ENCODE assay signal across 1 cellular context in genomic region chr2:55232084-55232862, GRCh38.
TF ChIP-seq lines count a peak whose summit lies in the region.

CLHC1 (minus strand) TSS chr2:55232293; CDS start chr2:55222411, 9,882 bp downstream.
RPS27A (plus strand) TSS chr2:55232688; CDS start chr2:55232825, 137 bp downstream.

TF ChIP-seq in K562, 482 proteins besides CTCF, POLR2A, EP300 and RAD21 (continued from another document and continues in another):
- TF ChIP-seq ARID4B (CRISPR knock-in tag; IDR thresholded peaks at IDR 0.05) (no peak; the same call in none of the 2 replicates), SNRNP70 (optimal IDR thresholded peaks at IDR 0.05; ENCODE audit: low read depth, low read length) (no peak), FOXK1 (CRISPR knock-in tag; IDR thresholded peaks at IDR 0.05; ENCODE audit: borderline replicate concordance) (peak; percentile 45; the same call in 1 of the 2 replicates), ZNF347 (CRISPR knock-in tag; IDR thresholded peaks at IDR 0.05; ENCODE audit: low read depth) (no peak), LCOR (CRISPR knock-in tag; IDR thresholded peaks at IDR 0.05) (peak; percentile 85), GATA2 (CRISPR knock-in tag; IDR thresholded peaks at IDR 0.05) (peak; percentile 59; the same call in 1 of the 2 replicates), TEAD4 (IDR thresholded peaks at IDR 0.05; ENCODE audit: low read length) (no peak), TEAD4 (CRISPR knock-in tag; IDR thresholded peaks at IDR 0.05; ENCODE audit: borderline replicate concordance) (no peak), ZBTB17 (CRISPR knock-in tag; IDR thresholded peaks at IDR 0.05) (no peak), HMG20A (CRISPR knock-in tag; conservative IDR thresholded peaks at IDR 0.05) (no peak), ARHGAP35 (IDR thresholded peaks at IDR 0.05; ENCODE audit: partially characterized antibody) (no peak), VEZF1 (CRISPR knock-in tag; IDR thresholded peaks at IDR 0.05) (peak; percentile 85), NFIC (IDR thresholded peaks at IDR 0.05) (peak; percentile 50; the same call in 1 of the 2 replicates), CREB5 (CRISPR knock-in tag; IDR thresholded peaks at IDR 0.05) (no peak), GTF2A2 (tag; IDR thresholded peaks at IDR 0.05) (no peak), MAFF (IDR thresholded peaks at IDR 0.05; ENCODE audit: low read length) (no peak), MXI1 (IDR thresholded peaks at IDR 0.05; ENCODE audit: low read depth, low read length) (peak; percentile 75), CBX3 (IDR thresholded peaks at IDR 0.05; ENCODE audit: borderline replicate concordance in 1 of 2, low read length in 2 of 2) (peak in 1 of 2 experiments; percentile 57; a peak in 1 of 3 replicates), ETV5 (CRISPR knock-in tag; IDR thresholded peaks at IDR 0.05; ENCODE audit: low read depth) (peak; percentile 56; the same call in 1 of the 2 replicates), ZNF146 (CRISPR knock-in tag; IDR thresholded peaks at IDR 0.05; ENCODE audit: unreplicated experiment) (no peak), PTBP1 (IDR thresholded peaks at IDR 0.05; ENCODE audit: low read depth, low read length) (no peak), DDX20 (tag; IDR thresholded peaks at IDR 0.05; ENCODE audit: low read depth) (no peak), ZZZ3 (IDR thresholded peaks at IDR 0.05) (peak; percentile 41; the same call in 1 of the 2 replicates), STAT5A (IDR thresholded peaks at IDR 0.05; ENCODE audit: borderline replicate concordance, low read length) (no peak; the same call in 1 of the 2 replicates), SNIP1 (IDR thresholded peaks at IDR 0.05; ENCODE audit: low read depth) (no peak), HDAC1 (IDR thresholded peaks at IDR 0.05) (peak in 1 of 2 experiments; percentile 80; a peak in 2 of 4 replicates), CREB3 (tag; conservative IDR thresholded peaks at IDR 0.05; ENCODE audit: low read depth) (peak; percentile 73; the same call in 1 of the 2 replicates), ZBTB8A (IDR thresholded peaks at IDR 0.05; ENCODE audit: partially characterized antibody) (no peak), ZBTB7A (IDR thresholded peaks at IDR 0.05; ENCODE audit: borderline replicate concordance, control insufficient read depth, low read depth, low read length) (peak; percentile 55; the same call in 1 of the 2 replicates), RBM25 (IDR thresholded peaks at IDR 0.05; ENCODE audit: low read depth, low read length, severe bottlenecking) (peak; percentile 20), MYC (IDR thresholded peaks at IDR 0.05; ENCODE audit: low read depth, low read length) (peak; percentile 84), MYC (CRISPR knock-in tag; IDR thresholded peaks at IDR 0.05; ENCODE audit: borderline replicate concordance, low read depth) (no peak; the same call in 1 of the 2 replicates), NFATC3 (IDR thresholded peaks at IDR 0.05) (peak; percentile 56; the same call in 1 of the 2 replicates), ZBTB1 (CRISPR knock-in tag; IDR thresholded peaks at IDR 0.05; ENCODE audit: borderline replicate concordance, low read depth) (no peak), ZNF212 (CRISPR knock-in tag; IDR thresholded peaks at IDR 0.05) (no peak), ZNF175 (CRISPR knock-in tag; IDR thresholded peaks at IDR 0.05; ENCODE audit: low read depth) (0 out of 2 replicates have a peak, but pooled peaks have one; percentile 15), HCFC1 (IDR thresholded peaks at IDR 0.05; ENCODE audit: low read depth, low read length) (peak; percentile 90), SAFB (IDR thresholded peaks at IDR 0.05; ENCODE audit: borderline replicate concordance, low read depth, low read length) (no peak)
- TF ChIP-seq, protein P1, sequence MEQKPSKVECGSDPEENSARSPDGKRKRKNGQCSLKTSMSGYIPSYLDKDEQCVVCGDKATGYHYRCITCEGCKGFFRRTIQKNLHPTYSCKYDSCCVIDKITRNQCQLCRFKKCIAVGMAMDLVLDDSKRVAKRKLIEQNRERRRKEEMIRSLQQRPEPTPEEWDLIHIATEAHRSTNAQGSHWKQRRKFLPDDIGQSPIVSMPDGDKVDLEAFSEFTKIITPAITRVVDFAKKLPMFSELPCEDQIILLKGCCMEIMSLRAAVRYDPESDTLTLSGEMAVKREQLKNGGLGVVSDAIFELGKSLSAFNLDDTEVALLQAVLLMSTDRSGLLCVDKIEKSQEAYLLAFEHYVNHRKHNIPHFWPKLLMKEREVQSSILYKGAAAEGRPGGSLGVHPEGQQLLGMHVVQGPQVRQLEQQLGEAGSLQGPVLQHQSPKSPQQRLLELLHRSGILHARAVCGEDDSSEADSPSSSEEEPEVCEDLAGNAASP (IDR thresholded peaks at IDR 0.05), result no peak
- TF ChIP-seq, protein P2, sequence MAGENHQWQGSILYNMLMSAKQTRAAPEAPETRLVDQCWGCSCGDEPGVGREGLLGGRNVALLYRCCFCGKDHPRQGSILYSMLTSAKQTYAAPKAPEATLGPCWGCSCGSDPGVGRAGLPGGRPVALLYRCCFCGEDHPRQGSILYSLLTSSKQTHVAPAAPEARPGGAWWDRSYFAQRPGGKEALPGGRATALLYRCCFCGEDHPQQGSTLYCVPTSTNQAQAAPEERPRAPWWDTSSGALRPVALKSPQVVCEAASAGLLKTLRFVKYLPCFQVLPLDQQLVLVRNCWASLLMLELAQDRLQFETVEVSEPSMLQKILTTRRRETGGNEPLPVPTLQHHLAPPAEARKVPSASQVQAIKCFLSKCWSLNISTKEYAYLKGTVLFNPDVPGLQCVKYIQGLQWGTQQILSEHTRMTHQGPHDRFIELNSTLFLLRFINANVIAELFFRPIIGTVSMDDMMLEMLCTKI (IDR thresholded peaks at IDR 0.05; ENCODE audit: partially characterized antibody), result no peak
- TF ChIP-seq, protein P3, sequence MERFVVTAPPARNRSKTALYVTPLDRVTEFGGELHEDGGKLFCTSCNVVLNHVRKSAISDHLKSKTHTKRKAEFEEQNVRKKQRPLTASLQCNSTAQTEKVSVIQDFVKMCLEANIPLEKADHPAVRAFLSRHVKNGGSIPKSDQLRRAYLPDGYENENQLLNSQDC (CRISPR knock-in tag; IDR thresholded peaks at IDR 0.05), result 0 out of 2 replicates have a peak, but pooled peaks have one; percentile 19
- TF ChIP-seq, protein P4, sequence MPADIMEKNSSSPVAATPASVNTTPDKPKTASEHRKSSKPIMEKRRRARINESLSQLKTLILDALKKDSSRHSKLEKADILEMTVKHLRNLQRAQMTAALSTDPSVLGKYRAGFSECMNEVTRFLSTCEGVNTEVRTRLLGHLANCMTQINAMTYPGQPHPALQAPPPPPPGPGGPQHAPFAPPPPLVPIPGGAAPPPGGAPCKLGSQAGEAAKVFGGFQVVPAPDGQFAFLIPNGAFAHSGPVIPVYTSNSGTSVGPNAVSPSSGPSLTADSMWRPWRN (IDR thresholded peaks at IDR 0.05; ENCODE audit: low read depth), result no peak
- TF ChIP-seq, protein P5, sequence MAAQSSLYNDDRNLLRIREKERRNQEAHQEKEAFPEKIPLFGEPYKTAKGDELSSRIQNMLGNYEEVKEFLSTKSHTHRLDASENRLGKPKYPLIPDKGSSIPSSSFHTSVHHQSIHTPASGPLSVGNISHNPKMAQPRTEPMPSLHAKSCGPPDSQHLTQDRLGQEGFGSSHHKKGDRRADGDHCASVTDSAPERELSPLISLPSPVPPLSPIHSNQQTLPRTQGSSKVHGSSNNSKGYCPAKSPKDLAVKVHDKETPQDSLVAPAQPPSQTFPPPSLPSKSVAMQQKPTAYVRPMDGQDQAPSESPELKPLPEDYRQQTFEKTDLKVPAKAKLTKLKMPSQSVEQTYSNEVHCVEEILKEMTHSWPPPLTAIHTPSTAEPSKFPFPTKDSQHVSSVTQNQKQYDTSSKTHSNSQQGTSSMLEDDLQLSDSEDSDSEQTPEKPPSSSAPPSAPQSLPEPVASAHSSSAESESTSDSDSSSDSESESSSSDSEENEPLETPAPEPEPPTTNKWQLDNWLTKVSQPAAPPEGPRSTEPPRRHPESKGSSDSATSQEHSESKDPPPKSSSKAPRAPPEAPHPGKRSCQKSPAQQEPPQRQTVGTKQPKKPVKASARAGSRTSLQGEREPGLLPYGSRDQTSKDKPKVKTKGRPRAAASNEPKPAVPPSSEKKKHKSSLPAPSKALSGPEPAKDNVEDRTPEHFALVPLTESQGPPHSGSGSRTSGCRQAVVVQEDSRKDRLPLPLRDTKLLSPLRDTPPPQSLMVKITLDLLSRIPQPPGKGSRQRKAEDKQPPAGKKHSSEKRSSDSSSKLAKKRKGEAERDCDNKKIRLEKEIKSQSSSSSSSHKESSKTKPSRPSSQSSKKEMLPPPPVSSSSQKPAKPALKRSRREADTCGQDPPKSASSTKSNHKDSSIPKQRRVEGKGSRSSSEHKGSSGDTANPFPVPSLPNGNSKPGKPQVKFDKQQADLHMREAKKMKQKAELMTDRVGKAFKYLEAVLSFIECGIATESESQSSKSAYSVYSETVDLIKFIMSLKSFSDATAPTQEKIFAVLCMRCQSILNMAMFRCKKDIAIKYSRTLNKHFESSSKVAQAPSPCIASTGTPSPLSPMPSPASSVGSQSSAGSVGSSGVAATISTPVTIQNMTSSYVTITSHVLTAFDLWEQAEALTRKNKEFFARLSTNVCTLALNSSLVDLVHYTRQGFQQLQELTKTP (IDR thresholded peaks at IDR 0.05; ENCODE audit: low read depth in 1 of 2, partially characterized antibody in 2 of 2), result peak; percentile 10 to 95
- TF ChIP-seq, protein P6, sequence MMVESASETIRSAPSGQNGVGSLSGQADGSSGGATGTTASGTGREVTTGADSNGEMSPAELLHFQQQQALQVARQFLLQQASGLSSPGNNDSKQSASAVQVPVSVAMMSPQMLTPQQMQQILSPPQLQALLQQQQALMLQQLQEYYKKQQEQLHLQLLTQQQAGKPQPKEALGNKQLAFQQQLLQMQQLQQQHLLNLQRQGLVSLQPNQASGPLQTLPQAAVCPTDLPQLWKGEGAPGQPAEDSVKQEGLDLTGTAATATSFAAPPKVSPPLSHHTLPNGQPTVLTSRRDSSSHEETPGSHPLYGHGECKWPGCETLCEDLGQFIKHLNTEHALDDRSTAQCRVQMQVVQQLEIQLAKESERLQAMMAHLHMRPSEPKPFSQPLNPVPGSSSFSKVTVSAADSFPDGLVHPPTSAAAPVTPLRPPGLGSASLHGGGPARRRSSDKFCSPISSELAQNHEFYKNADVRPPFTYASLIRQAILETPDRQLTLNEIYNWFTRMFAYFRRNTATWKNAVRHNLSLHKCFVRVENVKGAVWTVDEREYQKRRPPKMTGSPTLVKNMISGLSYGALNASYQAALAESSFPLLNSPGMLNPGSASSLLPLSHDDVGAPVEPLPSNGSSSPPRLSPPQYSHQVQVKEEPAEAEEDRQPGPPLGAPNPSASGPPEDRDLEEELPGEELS (CRISPR knock-in tag; IDR thresholded peaks at IDR 0.05; ENCODE audit: borderline replicate concordance), result no peak
